ENCODE assay signal across 1 cellular context in the genomic region with DNA sequence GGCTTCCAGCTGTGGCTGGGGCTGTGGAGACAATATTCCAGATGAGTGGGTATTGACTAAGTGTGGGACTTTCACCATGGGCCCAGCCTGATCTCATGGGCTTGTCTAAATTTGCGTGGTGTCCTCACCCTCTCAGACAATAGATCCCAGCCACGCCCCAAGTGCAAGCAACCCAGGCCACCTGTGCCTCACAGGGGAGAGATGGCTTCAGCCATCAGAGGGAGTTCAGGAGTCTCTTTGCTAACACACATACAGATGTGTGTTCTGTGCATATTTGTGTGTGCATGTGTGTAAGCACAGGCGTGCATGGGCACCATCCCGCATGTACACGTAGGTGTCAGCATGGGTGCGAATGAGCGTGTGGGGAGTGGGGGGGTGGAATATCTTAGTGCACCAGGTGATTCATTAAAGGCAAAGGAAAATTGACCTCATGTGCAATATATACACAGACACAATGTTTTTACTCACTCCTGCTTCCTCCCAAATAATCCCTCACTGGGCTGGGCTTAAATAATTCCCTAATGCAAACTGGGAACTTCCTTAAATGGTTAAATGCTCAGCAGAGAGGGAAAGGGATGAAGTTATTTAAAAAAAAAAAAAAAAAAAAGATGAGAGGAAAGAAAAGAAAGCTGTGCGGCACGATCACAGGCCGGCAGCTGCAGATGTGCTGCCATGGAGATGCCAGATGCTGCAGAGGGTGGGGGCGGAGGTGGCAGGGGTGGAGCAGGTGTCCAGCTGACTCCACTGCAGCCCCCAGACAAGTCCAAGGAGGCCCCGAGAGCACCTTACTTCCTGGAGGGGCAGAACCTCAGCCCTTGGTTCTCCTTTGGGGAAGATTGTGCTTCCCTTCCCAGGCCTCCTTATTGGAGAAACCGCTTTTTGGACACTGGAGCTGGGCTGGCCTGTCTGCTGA.
TF ChIP-seq lines count a peak whose summit lies in the region.

No MANE protein-coding gene starts in this region.

TF ChIP-seq in IMR-90, 13 proteins besides CTCF, POLR2A, EP300 and RAD21:
- TF ChIP-seq CEBPB (IDR thresholded peaks at IDR 0.05; ENCODE audit: low read depth, low read length) (no peak), BHLHE40 (IDR thresholded peaks at IDR 0.05; ENCODE audit: low read depth, low read length) (no peak), RFX5 (IDR thresholded peaks at IDR 0.05; ENCODE audit: low read depth, low read length) (no peak), MAFK (IDR thresholded peaks at IDR 0.05; ENCODE audit: low read depth, low read length) (no peak), RCOR1 (IDR thresholded peaks at IDR 0.05; ENCODE audit: insufficient replicate concordance, low read length) (no peak)
